In the genomic region with DNA sequence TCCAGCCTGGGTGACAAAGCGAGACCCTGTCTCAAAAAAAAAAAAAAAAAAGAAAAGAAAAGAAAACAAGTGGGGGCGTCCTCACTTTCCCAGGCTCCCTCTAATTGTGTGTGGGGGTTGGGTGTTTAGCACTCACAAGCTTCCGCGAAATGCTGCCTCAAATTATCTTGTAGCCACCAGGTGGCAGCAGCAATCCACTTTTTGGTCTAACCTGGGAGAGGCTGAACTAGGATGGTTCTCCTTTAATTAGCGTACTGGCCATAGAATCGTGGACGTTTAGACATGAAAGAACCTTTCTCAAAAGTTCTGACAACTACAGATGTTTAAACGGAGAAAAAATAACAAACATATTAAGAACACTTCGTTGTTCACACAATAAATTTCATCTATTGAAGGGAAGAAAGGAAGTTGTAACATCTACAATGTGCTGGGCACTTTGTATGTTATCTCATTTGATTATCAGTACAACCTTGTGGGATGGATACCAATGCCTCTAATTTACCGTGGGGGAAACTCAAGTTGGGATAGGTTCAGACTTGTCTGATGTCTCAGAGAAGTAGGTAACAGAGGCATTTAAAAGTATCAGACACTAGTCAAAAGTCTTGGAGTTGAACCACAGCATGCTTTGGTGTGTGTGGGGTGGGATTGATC, we compare ENCODE assay signal across 8 cellular contexts.
A peak's percentile ranks its signal among the peaks of the same experiment; 100 is the strongest.
DNase-seq lines count a peak whose midpoint lies in the region; ATAC-seq lines count a peak whose summit lies in the region.

No MANE protein-coding gene starts in this region.

- no peaks in the 10 kb centered on the region for H3K9me3 Mint-ChIP-seq in T-helper 1 cell treated with Interleukin-12 subunit alpha and Interleukin-12 subunit beta and Interleukin-4 antibody, amounts not matched to agents 30 μg/mL and 1 μg/mL, for 36 hours

- H3K4me3 Mint-ChIP-seq in T-helper 1 cell treated with Interleukin-12 subunit alpha and Interleukin-12 subunit beta and Interleukin-4 antibody, amounts not matched to agents 30 μg/mL and 1 μg/mL, for 36 hours, result peak overlapping the region; percentile 52

- H3K27ac ChIP-seq in right cardiac atrium (ENCODE audit: low read length), result no peak overlapping the region

- no peaks in the 10 kb centered on the region for H3K9me3 ChIP-seq in right cardiac atrium (ENCODE audit: control insufficient read depth, low read length)

- intact Hi-C loops in right cardiac atrium (cut with DNase I) (no loop called here), sciatic nerve (cut with DNase I) (no loop called here)

- ATAC-seq in HG02870 (IDR thresholded peaks at IDR 0.05; ENCODE audit: unreplicated experiment) (peak; percentile 95), right cardiac atrium (peak; percentile 92 to 93), sciatic nerve (peak; percentile 91)

- whole genome bisulfite sequencing in right cardiac atrium, result 2% methylated on average over 10 of the region's 10 CpGs

- peaks cover 34% of the 10 kb centered on the region for H3K27me3 Mint-ChIP-seq in T-helper 1 cell treated with Interleukin-12 subunit alpha and Interleukin-12 subunit beta and Interleukin-4 antibody, amounts not matched to agents 30 μg/mL and 1 μg/mL, for 36 hours (ENCODE audit: low read depth)

- DNase-seq in activated gamma-delta T cell treated with Interleukin-2 at 50 U/mL for 16 hours (peak; percentile 80), activated gamma-delta T cell (lab: John Stamatoyannopoulos, UW) (no peak), NCI-H1436 (lab: John Stamatoyannopoulos, UW) (peak; percentile 60), amniotic stem cell (lab: John Stamatoyannopoulos, UW) (peak; percentile 56), right cardiac atrium (peak; percentile 76 to 89 (median 87)), sciatic nerve (ENCODE audit: low spot score) (peak; percentile 93)

- no peak overlapping the region for H3K27ac Mint-ChIP-seq in T-helper 1 cell treated with Interleukin-12 subunit alpha and Interleukin-12 subunit beta and Interleukin-4 antibody, amounts not matched to agents 30 μg/mL and 1 μg/mL, for 36 hours

- H3K4me1 Mint-ChIP-seq in T-helper 1 cell treated with Interleukin-12 subunit alpha and Interleukin-12 subunit beta and Interleukin-4 antibody, amounts not matched to agents 30 μg/mL and 1 μg/mL, for 36 hours (ENCODE audit: low read depth), result peaks cover 6% of the 10 kb centered on the region

- H3K4me3 ChIP-seq in right cardiac atrium (ENCODE audit: low read length), result no peak overlapping the region

- H3K4me1 ChIP-seq in right cardiac atrium (ENCODE audit: control insufficient read depth, insufficient read depth, low read length), result no peaks in the 10 kb centered on the region

- H3K27me3 ChIP-seq in right cardiac atrium (ENCODE audit: control insufficient read depth, insufficient read depth), result peaks cover 3% of the 10 kb centered on the region

- H3K36me3 Mint-ChIP-seq in T-helper 1 cell treated with Interleukin-12 subunit alpha and Interleukin-12 subunit beta and Interleukin-4 antibody, amounts not matched to agents 30 μg/mL and 1 μg/mL, for 36 hours (ENCODE audit: low read depth), result no peaks in the 10 kb centered on the region
